8 cellular contexts compared by ENCODE assay signal in the genomic region with DNA sequence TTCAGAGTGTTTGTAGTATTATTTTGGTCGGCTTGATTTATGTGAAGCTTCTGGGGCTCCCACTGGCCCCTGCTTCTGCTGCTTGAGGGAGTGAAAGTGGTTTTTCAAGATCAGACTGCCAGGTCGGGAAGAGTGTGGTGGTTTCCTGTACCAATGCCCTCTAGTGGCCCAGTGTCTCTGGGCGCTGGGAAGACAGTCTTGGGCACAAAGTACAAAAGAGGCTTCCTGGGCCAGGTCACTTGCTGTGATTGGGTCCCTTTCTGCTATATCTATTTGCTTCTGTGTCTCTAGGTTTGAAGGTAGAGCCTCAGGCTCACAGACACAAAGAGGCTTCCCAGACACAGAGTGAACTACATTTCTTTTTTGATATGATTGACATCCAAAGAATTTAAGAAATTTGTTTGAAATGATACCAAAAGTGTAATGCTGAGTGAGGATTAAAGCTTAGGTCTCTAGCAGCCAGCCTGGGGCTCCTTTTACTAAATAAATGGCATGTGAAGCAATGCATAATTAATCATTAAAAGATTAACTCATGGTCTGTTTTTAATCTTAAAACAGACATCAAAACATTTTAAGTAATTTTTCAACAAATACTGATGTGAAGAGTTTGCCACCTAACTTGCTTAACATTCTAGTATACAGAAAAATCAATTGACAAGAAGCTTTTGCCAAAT. TPM values are rescaled to one million over a fixed set of nuclear protein-coding genes. Genes with fewer than 3 reads are reported as not detected.
A peak's percentile ranks its signal among the peaks of the same experiment; 100 is the strongest.
DNase-seq lines count a peak whose midpoint lies in the region; ATAC-seq and TF ChIP-seq lines count a peak whose summit lies in the region.

No MANE protein-coding gene starts in this region.

- in situ Hi-C loops in mammary epithelial cell (cut with MboI; ENCODE audit: low sequenced_read_pairs in 2 of 2): no loop called here

- H3K4me2 ChIP-seq in mammary epithelial cell (ENCODE audit: insufficient read depth, low read depth, low read length): no peak overlapping the region

- H3K4me1 Mint-ChIP-seq in natural killer cell: peaks cover 7 to 11% of the 10 kb centered on the region in 2 donors

- ATAC-seq in GM18505 (IDR thresholded peaks at IDR 0.05; ENCODE audit: unreplicated experiment): peak; percentile 91
- ATAC-seq in HG02870 (IDR thresholded peaks at IDR 0.05; ENCODE audit: unreplicated experiment): peak; percentile 84
- peak; percentile 54 to 80 (median 60) for ATAC-seq in natural killer cell

- TF ChIP-seq POLR2A in GM18505 (IDR thresholded peaks at IDR 0.05; ENCODE audit: borderline replicate concordance, extremely low read depth, insufficient read depth, insufficient read length) (no peak), sigmoid colon (IDR thresholded peaks at IDR 0.05) (no peak), ovary (IDR thresholded peaks at IDR 0.05) (no peak)

- no TSS peak for BruUV-seq in mammary epithelial cell (replicated peaks; lab: Mats Ljungman, UMichigan)

- H3K36me3 Mint-ChIP-seq in natural killer cell: peaks cover 17% of the 10 kb centered on the region

- H3K4me3 ChIP-seq in BE2C (ENCODE audit: low read depth, low read length) (no peak overlapping the region), NT2/D1 (ENCODE audit: insufficient read length, low read depth) (no peak overlapping the region), mammary epithelial cell (replicated peaks in 1 of 3; ENCODE audit: insufficient read depth in 1 of 3, low read depth in 2 of 3, low read length in 3 of 3) (no peak overlapping the region), sigmoid colon (no peak overlapping the region), ovary (no peak overlapping the region)

- H3K27me3 ChIP-seq in BE2C (no peaks in the 10 kb centered on the region), NT2/D1 (ENCODE audit: insufficient read depth, insufficient read length) (no peaks in the 10 kb centered on the region), mammary epithelial cell (ENCODE audit: insufficient read depth, low read length) (peaks cover 2% of the 10 kb centered on the region), sigmoid colon (no peaks in the 10 kb centered on the region), ovary (no peaks in the 10 kb centered on the region)

- H3K4me1 ChIP-seq in BE2C (no peaks in the 10 kb centered on the region; the same call in 1 of the 2 replicates), NT2/D1 (ENCODE audit: insufficient read depth, insufficient read length) (no peaks in the 10 kb centered on the region), mammary epithelial cell (ENCODE audit: insufficient read depth, low read length) (no peaks in the 10 kb centered on the region), sigmoid colon (no peaks in the 10 kb centered on the region), ovary (ENCODE audit: insufficient read depth) (no peaks in the 10 kb centered on the region)

- peak overlapping the region; percentile 44 for H2AFZ ChIP-seq in mammary epithelial cell (ENCODE audit: low read depth, low read length)

- H3K9ac ChIP-seq in NT2/D1 (ENCODE audit: insufficient read length, low read depth): no peak overlapping the region
- H3K9ac ChIP-seq in mammary epithelial cell (ENCODE audit: insufficient read depth, low read length): no peak overlapping the region

- H3K9me3 Mint-ChIP-seq in natural killer cell: no peaks in the 10 kb centered on the region

- TF ChIP-seq CTCF in BE2C (IDR thresholded peaks at IDR 0.05; ENCODE audit: low read depth, low read length) (peak; percentile 60), mammary epithelial cell (conservative IDR thresholded peaks at IDR 0.05 in 1 of 2, IDR thresholded peaks at IDR 0.05 in 1 of 2; ENCODE audit: extremely low read depth in 1 of 2, insufficient read depth in 1 of 2, low read depth in 1 of 2, low read length in 2 of 2) (peak; percentile 56 to 66), natural killer cell (IDR thresholded peaks at IDR 0.05) (peak; percentile 23), sigmoid colon (IDR thresholded peaks at IDR 0.05) (no peak), ovary (IDR thresholded peaks at IDR 0.05) (no peak)

- H3K79me2 ChIP-seq in mammary epithelial cell (ENCODE audit: insufficient read depth, low read length): no peaks in the 10 kb centered on the region

- H3K9me3 ChIP-seq in BE2C (no peaks in the 10 kb centered on the region), NT2/D1 (ENCODE audit: insufficient read depth, low read length) (no peaks in the 10 kb centered on the region), mammary epithelial cell (replicated peaks; ENCODE audit: insufficient read depth, low read length) (no peaks in the 10 kb centered on the region), sigmoid colon (no peaks in the 10 kb centered on the region), ovary (no peaks in the 10 kb centered on the region)

- TF ChIP-seq EP300 in sigmoid colon (IDR thresholded peaks at IDR 0.05) (no peak), ovary (IDR thresholded peaks at IDR 0.05) (no peak)

- H3K36me3 ChIP-seq in BE2C (peaks cover 52% of the 10 kb centered on the region), NT2/D1 (ENCODE audit: insufficient read depth, insufficient read length, low read length) (no peaks in the 10 kb centered on the region), mammary epithelial cell (ENCODE audit: insufficient read depth, low read length) (no peaks in the 10 kb centered on the region), sigmoid colon (no peaks in the 10 kb centered on the region), ovary (no peaks in the 10 kb centered on the region)

- dilution Hi-C loops in mammary epithelial cell (cut with HindIII; ENCODE audit: low sequenced_read_pairs): no loop called here

- WGBS in mammary epithelial cell (ENCODE audit: low coverage, missing lambda C conversion rate): 6% methylated on average over 3 of the region's 3 CpGs
- WGBS in sigmoid colon, 2 donors: 5 to 14% methylated on average over 3 of the region's 3 CpGs
- whole genome bisulfite sequencing in ovary, 3 donors: 20 to 30% (median 25%) methylated on average over 3 of the region's 3 CpGs

- peak; percentile 26 for DNase-seq in BE2C
- peak; percentile 36 for DNase-seq in NT2/D1 (ENCODE audit: low read depth, low spot score)
- DNase-seq in mammary epithelial cell: peak; percentile 16
- no peak for DNase-seq in natural killer cell
- DNase-seq in sigmoid colon: no peak
- no peak for DNase-seq in ovary

- H3K27ac ChIP-seq in mammary epithelial cell (ENCODE audit: insufficient read depth, low read depth, low read length) (no peak overlapping the region), sigmoid colon (no peak overlapping the region), ovary (no peak overlapping the region)

- no peak overlapping the region for H3K4me3 Mint-ChIP-seq in natural killer cell

- intact Hi-C loops in mammary epithelial cell (cut with micrococcal nuclease) (no loop called here), natural killer cell (cut with micrococcal nuclease) (no loop called here), sigmoid colon (cut with DNase I) (no loop called here), ovary (cut with DNase I) (no loop called here)

- no peaks in the 10 kb centered on the region for H4K20me1 ChIP-seq in mammary epithelial cell (ENCODE audit: insufficient read depth, low read length)

- H3K27ac Mint-ChIP-seq in natural killer cell: peak overlapping the region; percentile 21 to 59

- no peaks in the 10 kb centered on the region for H3K27me3 Mint-ChIP-seq in natural killer cell (ENCODE audit: low read depth in 2 of 2)

- CTCF ChIA-PET in mammary epithelial cell (lab: Charles Lee; ENCODE audit: low non-redundant PET): no interaction called here

RNA-seq across cellular contexts. Expression of a gene that starts 36.3 kb away (rescaled TPM):
- polyA plus RNA-seq in BE2C (2012; ENCODE audit: insufficient read depth, insufficient read length, low read depth): 87.3 TPM
- total RNA-seq in mammary epithelial cell: 1 to 10 TPM in 1 of 2 donors, not detected in 1; 1.8 TPM
- polyA plus RNA-seq in mammary epithelial cell: 0.16 TPM
- polyA minus RNA-seq in mammary epithelial cell: not detected
- total RNA-seq in natural killer cell: 10 to 100 TPM; 62.8 to 99.5 (median 81.4) TPM
- 1 to 10 TPM; 4.6 to 5.8 (median 5.5) TPM for total RNA-seq in sigmoid colon
- 10 to 100 TPM in 2 of 3 donors, 1 to 10 TPM in 1; 8.4 to 17.6 (median 13.4) TPM for polyA plus RNA-seq in sigmoid colon
- total RNA-seq in ovary: 10 to 100 TPM in 2 of 7 donors, 1 to 10 TPM in 5; 3.4 to 22.8 (median 8.1) TPM
- 1 to 10 TPM; 6.3 to 9.2 TPM for polyA plus RNA-seq in ovary

Comparison
In these comparisons a context has a peak if more than half of its experiments do, and no peak if none do; other contexts are left out.
1. DNase-seq: peak in BE2C (single experiment), NT2/D1 (single experiment) and mammary epithelial cell (single experiment); none in natural killer cell (single experiment), sigmoid colon (single experiment) and ovary (0 of 5).
2. CTCF ChIP-seq: peak in BE2C (single experiment), mammary epithelial cell (2 of 2) and natural killer cell (single experiment); none in sigmoid colon (0 of 4) and ovary (0 of 3).
3. Peak in every context shown above with its lines, with median percentiles within 50 percentile points of each other: ATAC-seq.